Comparison of ENCODE assay signal across 1 cellular context in genomic region chr5:141320225-141321169, GRCh38.
TF ChIP-seq lines count a peak whose summit lies in the region.

A gene with protein sequence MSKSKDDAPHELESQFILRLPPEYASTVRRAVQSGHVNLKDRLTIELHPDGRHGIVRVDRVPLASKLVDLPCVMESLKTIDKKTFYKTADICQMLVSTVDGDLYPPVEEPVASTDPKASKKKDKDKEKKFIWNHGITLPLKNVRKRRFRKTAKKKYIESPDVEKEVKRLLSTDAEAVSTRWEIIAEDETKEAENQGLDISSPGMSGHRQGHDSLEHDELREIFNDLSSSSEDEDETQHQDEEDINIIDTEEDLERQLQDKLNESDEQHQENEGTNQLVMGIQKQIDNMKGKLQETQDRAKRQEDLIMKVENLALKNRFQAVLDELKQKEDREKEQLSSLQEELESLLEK (minus strand): TSS chr5:141320784. CDS start chr5:141320044, 740 bp downstream.

TF ChIP-seq in HEK293, 187 proteins besides CTCF, POLR2A, EP300 and RAD21 (continued from another document):
- TF ChIP-seq PRDM10 (tag by site-specific recombination; IDR thresholded peaks at IDR 0.05) (no peak), ZNF510 (tag by site-specific recombination; IDR thresholded peaks at IDR 0.05; ENCODE audit: insufficient replicate concordance) (peak; percentile 3), HIC1 (tag by site-specific recombination; IDR thresholded peaks at IDR 0.05) (no peak), ZBTB21 (tag by site-specific recombination; IDR thresholded peaks at IDR 0.05) (0 out of 2 replicates have a peak, but pooled peaks have one; percentile 8), ZBTB48 (tag by site-specific recombination; IDR thresholded peaks at IDR 0.05) (peak; percentile 60; the same call in 1 of the 2 replicates), ZBTB20 (tag by site-specific recombination; IDR thresholded peaks at IDR 0.05) (peak; percentile 2; the same call in 1 of the 2 replicates), GLIS1 (tag by site-specific recombination; IDR thresholded peaks at IDR 0.05) (peak; percentile 42; the same call in 1 of the 2 replicates), ZNF677 (tag by site-specific recombination; IDR thresholded peaks at IDR 0.05) (peak; percentile 45; the same call in 1 of the 2 replicates), ZNF341 (tag by site-specific recombination; IDR thresholded peaks at IDR 0.05; ENCODE audit: low read depth) (peak; percentile 90), ZNF623 (tag by site-specific recombination; IDR thresholded peaks at IDR 0.05) (no peak; the same call in 1 of the 2 replicates), ZNF596 (tag by site-specific recombination; IDR thresholded peaks at IDR 0.05) (no peak), SP2 (tag by site-specific recombination; IDR thresholded peaks at IDR 0.05) (peak; percentile 86), ZNF366 (tag by site-specific recombination; conservative IDR thresholded peaks at IDR 0.05) (peak; percentile 37; the same call in 1 of the 2 replicates), ZNF610 (tag by site-specific recombination; IDR thresholded peaks at IDR 0.05; ENCODE audit: borderline replicate concordance) (peak; percentile 58; the same call in 1 of the 2 replicates), ZFP37 (tag by site-specific recombination; IDR thresholded peaks at IDR 0.05) (peak; percentile 89), ZNF600 (tag by site-specific recombination; IDR thresholded peaks at IDR 0.05) (0 out of 2 replicates have a peak, but pooled peaks have one; percentile 9)
- TF ChIP-seq, protein P1, sequence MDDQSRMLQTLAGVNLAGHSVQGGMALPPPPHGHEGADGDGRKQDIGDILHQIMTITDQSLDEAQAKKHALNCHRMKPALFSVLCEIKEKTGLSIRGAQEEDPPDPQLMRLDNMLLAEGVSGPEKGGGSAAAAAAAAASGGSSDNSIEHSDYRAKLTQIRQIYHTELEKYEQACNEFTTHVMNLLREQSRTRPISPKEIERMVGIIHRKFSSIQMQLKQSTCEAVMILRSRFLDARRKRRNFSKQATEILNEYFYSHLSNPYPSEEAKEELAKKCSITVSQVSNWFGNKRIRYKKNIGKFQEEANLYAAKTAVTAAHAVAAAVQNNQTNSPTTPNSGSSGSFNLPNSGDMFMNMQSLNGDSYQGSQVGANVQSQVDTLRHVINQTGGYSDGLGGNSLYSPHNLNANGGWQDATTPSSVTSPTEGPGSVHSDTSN (CRISPR knock-in tag; IDR thresholded peaks at IDR 0.05): peak; percentile 99
- TF ChIP-seq, protein P2, sequence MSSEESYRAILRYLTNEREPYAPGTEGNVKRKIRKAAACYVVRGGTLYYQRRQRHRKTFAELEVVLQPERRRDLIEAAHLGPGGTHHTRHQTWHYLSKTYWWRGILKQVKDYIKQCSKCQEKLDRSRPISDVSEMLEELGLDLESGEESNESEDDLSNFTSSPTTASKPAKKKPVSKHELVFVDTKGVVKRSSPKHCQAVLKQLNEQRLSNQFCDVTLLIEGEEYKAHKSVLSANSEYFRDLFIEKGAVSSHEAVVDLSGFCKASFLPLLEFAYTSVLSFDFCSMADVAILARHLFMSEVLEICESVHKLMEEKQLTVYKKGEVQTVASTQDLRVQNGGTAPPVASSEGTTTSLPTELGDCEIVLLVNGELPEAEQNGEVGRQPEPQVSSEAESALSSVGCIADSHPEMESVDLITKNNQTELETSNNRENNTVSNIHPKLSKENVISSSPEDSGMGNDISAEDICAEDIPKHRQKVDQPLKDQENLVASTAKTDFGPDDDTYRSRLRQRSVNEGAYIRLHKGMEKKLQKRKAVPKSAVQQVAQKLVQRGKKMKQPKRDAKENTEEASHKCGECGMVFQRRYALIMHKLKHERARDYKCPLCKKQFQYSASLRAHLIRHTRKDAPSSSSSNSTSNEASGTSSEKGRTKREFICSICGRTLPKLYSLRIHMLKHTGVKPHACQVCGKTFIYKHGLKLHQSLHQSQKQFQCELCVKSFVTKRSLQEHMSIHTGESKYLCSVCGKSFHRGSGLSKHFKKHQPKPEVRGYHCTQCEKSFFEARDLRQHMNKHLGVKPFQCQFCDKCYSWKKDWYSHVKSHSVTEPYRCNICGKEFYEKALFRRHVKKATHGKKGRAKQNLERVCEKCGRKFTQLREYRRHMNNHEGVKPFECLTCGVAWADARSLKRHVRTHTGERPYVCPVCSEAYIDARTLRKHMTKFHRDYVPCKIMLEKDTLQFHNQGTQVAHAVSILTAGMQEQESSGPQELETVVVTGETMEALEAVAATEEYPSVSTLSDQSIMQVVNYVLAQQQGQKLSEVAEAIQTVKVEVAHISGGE (tag by site-specific recombination; conservative IDR thresholded peaks at IDR 0.05; ENCODE audit: low read depth): peak; percentile 68
